13 cellular contexts compared by ENCODE assay signal in the genomic region with DNA sequence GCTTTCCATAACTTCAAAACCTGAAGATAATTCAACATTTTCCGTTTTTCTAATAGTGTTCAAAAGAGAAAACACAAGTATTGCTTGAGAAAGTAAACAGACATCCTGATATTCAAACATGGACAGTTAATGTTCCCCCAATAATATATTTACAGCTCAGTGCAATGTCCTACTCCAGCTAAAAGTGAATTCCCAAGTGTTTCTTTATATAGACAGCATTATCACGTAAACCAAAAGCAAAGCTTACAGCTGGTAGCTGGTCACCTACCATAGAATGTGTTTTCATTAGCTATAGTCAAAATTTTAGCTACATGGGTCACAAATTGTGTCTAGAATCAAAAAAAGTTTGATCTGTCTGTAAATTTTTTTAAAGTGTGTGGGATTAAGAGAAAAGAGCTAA. TPM values are rescaled to one million over a fixed set of nuclear protein-coding genes. Genes with fewer than 3 reads are reported as not detected.
A peak's percentile ranks its signal among the peaks of the same experiment; 100 is the strongest.
DNase-seq lines count a peak whose midpoint lies in the region; ATAC-seq and TF ChIP-seq lines count a peak whose summit lies in the region.
"Had no signal": no experiment of that assay in that cellular context is flagged by ENCODE, and none has a peak within 500 bp of the region (broad histone marks: within the 10 kb centered on the region; RNA-seq: fewer than 3 reads in every experiment).

No MANE protein-coding gene starts in this region.

- intact Hi-C loops in left ventricle myocardium superior (cut with micrococcal nuclease) (no loop called here), head of caudate nucleus (cut with DNase I) (no loop called here)

- H3K4me1 ChIP-seq in HEK293 (ENCODE audit: control insufficient read depth, insufficient read depth, low read length) (peaks cover 39% of the 10 kb centered on the region), rectal smooth muscle tissue (ENCODE audit: control insufficient read depth, insufficient read depth, low read length) (peaks cover 29% of the 10 kb centered on the region)

- CTCF ChIA-PET in HEK293 (lab: Yijun Ruan, JAX) = interaction anchor here (0.9 to 1.6 kb wide), 5 partner anchors 10 to 145 kb away, joined by 3 to 6 read pairs (median 4); a partner anchor contains a TSS

- peak; percentile 16 to 51 for DNase-seq in SHP77 (lab: John Stamatoyannopoulos, UW)
- no peak for DNase-seq in left ventricle myocardium superior
- no peak for DNase-seq in endothelial cell (ENCODE audit: low spot score)
- no peak for DNase-seq in head of caudate nucleus
- DNase-seq: activated CD4-positive, alpha-beta T cell treated with anti-CD3 and anti-CD28 coated beads for 36 hours; activated T-cell treated with anti-CD3 and anti-CD28 coated beads, Interleukin-2, amount 50 U/mL, for 48 hours; naive B cell; stimulated activated naive CD4-positive, alpha-beta T cell treated with Interleukin-2 at 50 U/mL for 16 hours had no signal

- no peaks in the 10 kb centered on the region for H3K27me3 ChIP-seq in rectal smooth muscle tissue (ENCODE audit: control insufficient read depth, insufficient read depth, low read length)

- TF ChIP-seq CTCF in HEK293 (tag by site-specific recombination; IDR thresholded peaks at IDR 0.05) (no peak), endothelial cell (IDR thresholded peaks at IDR 0.05; ENCODE audit: unreplicated experiment) (no peak)

- peaks cover 6% of the 10 kb centered on the region for H3K36me3 Mint-ChIP-seq in endothelial cell (ENCODE audit: low read depth, unreplicated experiment)
- H3K36me3 Mint-ChIP-seq: naive B cell had no signal

- POLR2A ChIA-PET in HEK293 (lab: Yijun Ruan, JAX) = interaction anchor here (1.4 kb wide), 1 partner anchor 35 kb away, joined by 8 read pairs; a partner anchor contains a TSS

- H3K4me3 ChIP-seq in HEK293 (ENCODE audit: low read depth, low read length) = no peak overlapping the region
- no peak overlapping the region for H3K4me3 ChIP-seq in rectal smooth muscle tissue (ENCODE audit: low read length)

- no peak overlapping the region for H3K27ac Mint-ChIP-seq in endothelial cell (ENCODE audit: unreplicated experiment)
- H3K27ac Mint-ChIP-seq: activated CD4-positive, alpha-beta T cell treated with anti-CD3 and anti-CD28 coated beads for 36 hours; naive B cell; T-helper 1 cell treated with Interleukin-12 subunit alpha and Interleukin-12 subunit beta and Interleukin-4 antibody, amounts not matched to agents 30 μg/mL and 1 μg/mL, for 36 hours had no signal

- no peaks in the 10 kb centered on the region for H3K4me1 Mint-ChIP-seq in endothelial cell (ENCODE audit: unreplicated experiment)
- H3K4me1 Mint-ChIP-seq: activated CD4-positive, alpha-beta T cell treated with anti-CD3 and anti-CD28 coated beads for 36 hours; naive B cell had no signal

- ATAC-seq in left ventricle myocardium superior = peak; percentile 83
- ATAC-seq in GM19035 (IDR thresholded peaks at IDR 0.05; ENCODE audit: unreplicated experiment) = no peak
- ATAC-seq: activated CD4-positive, alpha-beta T cell treated with anti-CD3 and anti-CD28 coated beads for 36 hours had no signal

- H3K27ac ChIP-seq in HEK293 (ENCODE audit: extremely low read depth, low read depth, low read length) (peak overlapping the region; percentile 26; the same call in 1 of the 2 replicates), rectal smooth muscle tissue (ENCODE audit: low read depth, low read length) (peak overlapping the region; percentile 28)

- peaks cover 1% of the 10 kb centered on the region for H3K27me3 Mint-ChIP-seq in endothelial cell (ENCODE audit: unreplicated experiment)

- H3K9me3 ChIP-seq in HEK293 (ENCODE audit: control insufficient read depth, insufficient read depth, low read depth, low read length) = no peaks in the 10 kb centered on the region

- no peak overlapping the region for H3K4me3 Mint-ChIP-seq in endothelial cell (ENCODE audit: unreplicated experiment)
- H3K4me3 Mint-ChIP-seq: activated CD4-positive, alpha-beta T cell treated with anti-CD3 and anti-CD28 coated beads for 36 hours; naive B cell; T-helper 1 cell treated with Interleukin-12 subunit alpha and Interleukin-12 subunit beta and Interleukin-4 antibody, amounts not matched to agents 30 μg/mL and 1 μg/mL, for 36 hours had no signal

- no peaks in the 10 kb centered on the region for H3K9me3 Mint-ChIP-seq in endothelial cell (ENCODE audit: unreplicated experiment)
- H3K9me3 Mint-ChIP-seq: naive B cell; T-helper 1 cell treated with Interleukin-12 subunit alpha and Interleukin-12 subunit beta and Interleukin-4 antibody, amounts not matched to agents 30 μg/mL and 1 μg/mL, for 36 hours had no signal

- H3K36me3 ChIP-seq in HEK293 (ENCODE audit: control insufficient read depth in 2 of 2, insufficient read depth in 1 of 2, low read length in 2 of 2) (peaks cover 2 to 7% of the 10 kb centered on the region in 2 experiments), rectal smooth muscle tissue (ENCODE audit: control insufficient read depth, insufficient read depth, low read length) (no peaks in the 10 kb centered on the region)

- H3K9ac ChIP-seq in rectal smooth muscle tissue (ENCODE audit: low read length) = no peak overlapping the region

TF ChIP-seq in HEK293, 187 proteins besides CTCF, POLR2A, EP300 and RAD21:
- TF ChIP-seq ZNF341 (tag by site-specific recombination; IDR thresholded peaks at IDR 0.05; ENCODE audit: low read depth) (no peak), TRIM28 (IDR thresholded peaks at IDR 0.05; ENCODE audit: borderline replicate concordance, low read length) (no peak), ZNF768 (tag by site-specific recombination; IDR thresholded peaks at IDR 0.05) (no peak), ZFP41 (tag by site-specific recombination; IDR thresholded peaks at IDR 0.05; ENCODE audit: borderline replicate concordance) (no peak), SCRT1 (tag by site-specific recombination; IDR thresholded peaks at IDR 0.05; ENCODE audit: borderline replicate concordance) (no peak), ZBTB20 (tag by site-specific recombination; IDR thresholded peaks at IDR 0.05) (no peak), ZNF426 (tag by site-specific recombination; IDR thresholded peaks at IDR 0.05) (no peak), ZNF585B (tag by site-specific recombination; IDR thresholded peaks at IDR 0.05) (no peak), RBAK (tag by site-specific recombination; IDR thresholded peaks at IDR 0.05) (no peak), BCL11A (tag by site-specific recombination; IDR thresholded peaks at IDR 0.05; ENCODE audit: low read depth) (no peak)

RNA-seq across cellular contexts. Expression of a gene that starts 34.9 kb away (rescaled TPM):
- total RNA-seq in left ventricle myocardium superior (75.0 TPM), endothelial cell (ENCODE audit: unreplicated experiment) (99.6 TPM)
- total RNA-seq: activated CD4-positive, alpha-beta T cell treated with anti-CD3 and anti-CD28 coated beads for 36 hours; OCI-LY7 had no signal

Comparison
In these comparisons a context has a peak if more than half of its experiments do, and no peak if none do; other contexts are left out.
1. DNase-seq: peak in SHP77 (2 of 2); none in left ventricle myocardium superior (single experiment), endothelial cell (single experiment) and head of caudate nucleus (0 of 42).